1 cellular context compared by ENCODE assay signal in genomic region chr20:36234771-36235320, GRCh38.
TF ChIP-seq lines count a peak whose summit lies in the region.

No MANE protein-coding gene starts in this region.

TF ChIP-seq in GM12878, 131 proteins besides CTCF, POLR2A, EP300 and RAD21:
- no peak for TF ChIP-seq SREBF2 (IDR thresholded peaks at IDR 0.05; ENCODE audit: low read length)
- TF ChIP-seq HDGF (IDR thresholded peaks at IDR 0.05), result no peak
- no peak for TF ChIP-seq ATF3 (IDR thresholded peaks at IDR 0.05; ENCODE audit: borderline replicate concordance, extremely low read depth, low read depth, low read length)
- TF ChIP-seq, protein P1, sequence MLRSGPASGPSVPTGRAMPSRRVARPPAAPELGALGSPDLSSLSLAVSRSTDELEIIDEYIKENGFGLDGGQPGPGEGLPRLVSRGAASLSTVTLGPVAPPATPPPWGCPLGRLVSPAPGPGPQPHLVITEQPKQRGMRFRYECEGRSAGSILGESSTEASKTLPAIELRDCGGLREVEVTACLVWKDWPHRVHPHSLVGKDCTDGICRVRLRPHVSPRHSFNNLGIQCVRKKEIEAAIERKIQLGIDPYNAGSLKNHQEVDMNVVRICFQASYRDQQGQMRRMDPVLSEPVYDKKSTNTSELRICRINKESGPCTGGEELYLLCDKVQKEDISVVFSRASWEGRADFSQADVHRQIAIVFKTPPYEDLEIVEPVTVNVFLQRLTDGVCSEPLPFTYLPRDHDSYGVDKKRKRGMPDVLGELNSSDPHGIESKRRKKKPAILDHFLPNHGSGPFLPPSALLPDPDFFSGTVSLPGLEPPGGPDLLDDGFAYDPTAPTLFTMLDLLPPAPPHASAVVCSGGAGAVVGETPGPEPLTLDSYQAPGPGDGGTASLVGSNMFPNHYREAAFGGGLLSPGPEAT (IDR thresholded peaks at IDR 0.05; ENCODE audit: low read depth), result no peak
- no peak for TF ChIP-seq SRF (IDR thresholded peaks at IDR 0.05; ENCODE audit: low read depth in 2 of 2, low read length in 2 of 2)
- TF ChIP-seq, protein P2, sequence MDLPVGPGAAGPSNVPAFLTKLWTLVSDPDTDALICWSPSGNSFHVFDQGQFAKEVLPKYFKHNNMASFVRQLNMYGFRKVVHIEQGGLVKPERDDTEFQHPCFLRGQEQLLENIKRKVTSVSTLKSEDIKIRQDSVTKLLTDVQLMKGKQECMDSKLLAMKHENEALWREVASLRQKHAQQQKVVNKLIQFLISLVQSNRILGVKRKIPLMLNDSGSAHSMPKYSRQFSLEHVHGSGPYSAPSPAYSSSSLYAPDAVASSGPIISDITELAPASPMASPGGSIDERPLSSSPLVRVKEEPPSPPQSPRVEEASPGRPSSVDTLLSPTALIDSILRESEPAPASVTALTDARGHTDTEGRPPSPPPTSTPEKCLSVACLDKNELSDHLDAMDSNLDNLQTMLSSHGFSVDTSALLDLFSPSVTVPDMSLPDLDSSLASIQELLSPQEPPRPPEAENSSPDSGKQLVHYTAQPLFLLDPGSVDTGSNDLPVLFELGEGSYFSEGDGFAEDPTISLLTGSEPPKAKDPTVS (IDR thresholded peaks at IDR 0.05; ENCODE audit: low read depth, low read length), result no peak
- no peak for TF ChIP-seq WRNIP1 (IDR thresholded peaks at IDR 0.05; ENCODE audit: borderline replicate concordance, low read depth, low read length)
